ENCODE assay signal across 25 cellular contexts in the genomic region with DNA sequence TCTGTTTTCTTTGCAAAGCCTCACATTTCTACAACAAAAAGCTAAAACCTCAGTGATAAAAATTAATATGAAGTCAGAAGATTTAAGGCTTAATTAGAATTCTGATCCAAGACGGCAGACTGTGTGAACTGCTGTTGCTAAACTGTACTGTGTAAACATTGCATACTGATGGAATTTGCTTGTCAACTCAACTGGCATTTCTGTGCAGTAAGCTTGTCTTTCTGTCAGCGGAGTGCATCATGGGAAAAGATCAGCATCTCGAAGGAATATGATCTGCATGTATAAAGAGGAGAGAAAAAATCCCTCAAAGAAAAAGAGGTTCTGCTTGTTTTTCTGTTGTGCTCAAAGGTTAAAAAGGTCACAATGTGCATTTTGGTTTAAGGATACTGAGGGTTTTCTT.
"Had no signal": no experiment of that assay in that cellular context is flagged by ENCODE, and none has a peak within 500 bp of the region (broad histone marks: within the 10 kb centered on the region; RNA-seq: fewer than 3 reads in every experiment).

No MANE protein-coding gene starts in this region.

- H3K27me3 ChIP-seq: MG63, Peyer's patch had no signal

- DNase-seq: activated CD4-positive, alpha-beta T cell treated with anti-CD3 and anti-CD28 coated beads for 48 hours; activated CD4-positive, alpha-beta T cell treated with anti-CD3 and anti-CD28 coated beads, Interleukin-2, amount 50 U/mL, for 4 hours; activated CD4-positive, CD25-positive, alpha-beta regulatory T cell treated with anti-CD3 and anti-CD28 coated beads, Interleukin-2, amount 50 U/mL, for 72 hours; activated CD8-positive, alpha-beta memory T cell treated with anti-CD3 and anti-CD28 coated beads, Interleukin-2, amount 50 U/mL, for 48 hours; activated CD8-positive, alpha-beta T cell treated with anti-CD3 and anti-CD28 coated beads, Interleukin-2, amount 10 ng/mL, durations not matched to agents 7 days and 5 days; activated naive CD4-positive, alpha-beta T cell; activated naive CD8-positive, alpha-beta T cell treated with anti-CD3 and anti-CD28 coated beads, Interleukin-2, amount 50 U/mL, for 24 hours; activated T-cell treated with anti-CD3 and anti-CD28 coated beads, Interleukin-2, amount 50 U/mL, for 1 hour; amygdala; caudate nucleus; MG63; NCI-H1105; NCI-H1436; NCI-H1694 treated with DMSO at 0.1 percent for 48 hours; NCI-H2029 treated with DMSO at 0.1 percent for 48 hours; NCI-H446; NCI-H524; Peyer's patch; SHP77; T-helper 17 cell; T-helper 9 cell had no signal

- H3K9me3 ChIP-seq: breast epithelium, MG63, Peyer's patch had no signal

- H3K4me2 ChIP-seq: KMS-11 had no signal

- H3K4me1 ChIP-seq: breast epithelium, Peyer's patch had no signal

- H3K4me3 ChIP-seq: breast epithelium, MG63, Peyer's patch had no signal

- H3K36me3 ChIP-seq: breast epithelium, MG63, Peyer's patch had no signal

- ATAC-seq: activated CD8-positive, alpha-beta T cell treated with anti-CD3 and anti-CD28 coated beads, Interleukin-2, amount 10 ng/mL, durations not matched to agents 7 days and 5 days; activated naive CD8-positive, alpha-beta T cell treated with anti-CD3 and anti-CD28 coated beads, Interleukin-2, amount 50 U/mL, for 24 hours; T-helper 17 cell; WTC11 had no signal

- H3K27ac ChIP-seq: breast epithelium, KMS-11, Peyer's patch, RWPE1 had no signal
